ENCODE assay signal across 7 cellular contexts in genomic region chr5:158979749-158980521, GRCh38.
DNase-seq lines count a peak whose midpoint lies in the region; ATAC-seq and TF ChIP-seq lines count a peak whose summit lies in the region.

No MANE protein-coding gene starts in this region.

- 16 to 18% methylated on average over 14 of the region's 14 CpGs for WGBS in lower leg skin, 2 donors
- 33 to 41% methylated on average over 14 of the region's 14 CpGs for WGBS in transverse colon (ENCODE audit: low coverage in 1 of 2), 2 donors

- H3K4me3 ChIP-seq in LNCaP clone FGC (ENCODE audit: low read depth, low read length) (peak overlapping the region; percentile 29), breast epithelium (peak overlapping the region in 2 of 3 donors; percentile 28 to 57), lower leg skin (ENCODE audit: low read depth, poor library complexity, severe bottlenecking) (no peak overlapping the region), transverse colon (peak overlapping the region in 1 of 4 donors; percentile 19)

- H3K4me1 ChIP-seq in breast epithelium (no peaks in the 10 kb centered on the region), transverse colon (peaks cover 0 to 3% (median 0%) of the 10 kb centered on the region in 4 donors)

- intact Hi-C loops in breast epithelium (cut with DNase I; ENCODE audit: low total_unique reads) (no loop called here), lower leg skin (cut with DNase I; ENCODE audit: low total_unique reads) (no loop called here), transverse colon (cut with DNase I; ENCODE audit: low total_unique reads) (no loop called here)

- no peaks in the 10 kb centered on the region for H3K9me3 ChIP-seq in breast epithelium
- H3K9me3 ChIP-seq in transverse colon: no peaks in the 10 kb centered on the region

- H3K27me3 ChIP-seq in breast epithelium (no peaks in the 10 kb centered on the region), transverse colon (no peaks in the 10 kb centered on the region)

- peak overlapping the region; percentile 42 to 72 for H3K27ac ChIP-seq in breast epithelium
- peak overlapping the region in 2 of 4 donors; percentile 29 to 30 for H3K27ac ChIP-seq in transverse colon

- H3K36me3 ChIP-seq in breast epithelium (no peaks in the 10 kb centered on the region), transverse colon (no peaks in the 10 kb centered on the region)

- TF ChIP-seq EP300 in transverse colon (IDR thresholded peaks at IDR 0.05; ENCODE audit: low read depth): no peak

- TF ChIP-seq POLR2A in breast epithelium (IDR thresholded peaks at IDR 0.05) (no peak), lower leg skin (IDR thresholded peaks at IDR 0.05) (no peak), transverse colon (IDR thresholded peaks at IDR 0.05) (no peak), GM18505 (IDR thresholded peaks at IDR 0.05; ENCODE audit: borderline replicate concordance, extremely low read depth, insufficient read depth, insufficient read length) (no peak)

- in situ Hi-C loops in transverse colon (cut with MboI; ENCODE audit: low pct_ligation_motif_present in 1 of 4, low pct_unique_long_range_greater_than_20kb in 1 of 4, low sequenced_read_pairs in 3 of 4) (no loop called here), KBM-7 (cut with MboI; ENCODE audit: low pct_unique_long_range_greater_than_20kb, low sequenced_read_pairs) (no loop called here)

- DNase-seq in LNCaP clone FGC (ENCODE audit: low read depth): peak; percentile 8
- no peak for DNase-seq in breast epithelium (ENCODE audit: low spot score in 2 of 2)
- DNase-seq in lower leg skin (ENCODE audit: low spot score in 2 of 2): peak; percentile 64 to 93
- DNase-seq in transverse colon: peak; percentile 8
- DNase-seq in activated CD4-positive, alpha-beta T cell treated with anti-CD3 and anti-CD28 coated beads, Interleukin-2, amount 50 U/mL, for 4 hours: no peak
- no peak for DNase-seq in KBM-7

- no peak for ATAC-seq in GM18505 (IDR thresholded peaks at IDR 0.05; ENCODE audit: unreplicated experiment)

- TF ChIP-seq CTCF in LNCaP clone FGC (IDR thresholded peaks at IDR 0.05; ENCODE audit: control insufficient read depth, extremely low read depth, insufficient read depth) (no peak), breast epithelium (IDR thresholded peaks at IDR 0.05) (no peak), lower leg skin (IDR thresholded peaks at IDR 0.05) (no peak), transverse colon (IDR thresholded peaks at IDR 0.05) (no peak)

Comparison
In these comparisons a context has a peak if more than half of its experiments do, and no peak if none do; other contexts are left out.
1. DNase-seq: peak in LNCaP clone FGC (single experiment), lower leg skin (2 of 2) and transverse colon (single experiment); none in breast epithelium (0 of 2), activated CD4-positive, alpha-beta T cell treated with anti-CD3 and anti-CD28 coated beads, Interleukin-2, amount 50 U/mL, for 4 hours (0 of 2) and KBM-7 (single experiment).